In the genomic region with DNA sequence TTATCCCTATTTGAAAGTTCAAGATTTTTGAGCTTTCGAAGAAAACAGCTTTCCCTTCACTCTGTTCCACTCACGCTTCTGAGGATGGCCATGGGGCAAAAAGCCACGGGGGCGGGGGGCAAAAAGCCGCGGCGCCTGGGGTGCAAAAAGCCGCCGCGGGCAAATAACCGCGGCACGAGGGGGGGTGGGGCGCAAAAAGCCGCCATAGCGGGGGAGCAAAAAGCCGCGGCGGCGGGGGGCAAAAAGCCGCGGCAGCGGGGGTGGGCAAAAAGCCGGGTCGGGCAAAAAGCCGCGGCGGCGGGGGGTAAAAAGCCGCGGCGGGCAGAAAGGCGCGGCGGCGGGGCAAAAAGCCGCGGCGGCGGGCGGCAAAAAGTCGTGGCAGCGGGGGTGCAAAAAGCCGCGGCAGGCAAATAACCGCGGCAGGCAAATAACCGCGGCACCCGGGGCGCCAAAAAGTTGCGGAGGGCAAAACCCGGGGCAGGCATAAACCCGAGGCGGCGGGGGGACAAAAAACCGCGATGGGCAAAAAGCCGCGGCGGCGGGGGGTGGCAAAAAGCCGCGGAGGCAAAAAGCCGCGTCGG, we compare ENCODE assay signal across 8 cellular contexts.
DNase-seq lines count a peak whose midpoint lies in the region; ATAC-seq, FAIRE-seq and TF ChIP-seq lines count a peak whose summit lies in the region.
"Not testable (repeated sequence)": the region's sequence is repeated elsewhere in the genome, so short reads cannot be mapped to it uniquely, and the experiment has no call there.

No MANE protein-coding gene starts in this region.

- POLR2A ChIA-PET in HEK293 (lab: Yijun Ruan, JAX): not testable (repeated sequence)

- not testable (repeated sequence) for TF ChIP-seq CTCF in HEK293 (tag by site-specific recombination; IDR thresholded peaks at IDR 0.05); ascending aorta (IDR thresholded peaks at IDR 0.05); coronary artery (IDR thresholded peaks at IDR 0.05); kidney (IDR thresholded peaks at IDR 0.05; ENCODE audit: borderline replicate concordance, extremely low read depth, insufficient read depth); osteocyte (IDR thresholded peaks at IDR 0.05)

- not testable (repeated sequence) for H3K36me3 ChIP-seq in ACC112 (ENCODE audit: insufficient read depth, low read length); HEK293 (ENCODE audit: control insufficient read depth in 2 of 2, insufficient read depth in 1 of 2, low read length in 2 of 2); ascending aorta; kidney (ENCODE audit: control insufficient read depth in 1 of 2, insufficient read depth in 2 of 2, low read length in 2 of 2)

- not testable (repeated sequence) for H2AFZ ChIP-seq in ACC112 (ENCODE audit: low read length, unreplicated experiment)

- not testable (repeated sequence) for FAIRE-seq in kidney (lab: Jason Lieb, UNC)

- not testable (repeated sequence) for DNase-seq in T-helper 17 cell; ascending aorta (ENCODE audit: low spot score in 2 of 2); osteocyte (ENCODE audit: extremely low spot score, unreplicated experiment)
- DNase-seq in coronary artery (ENCODE audit: low spot score) (peak; percentile 5), kidney (peak; percentile 14)
- peak; percentile 3 for DNase-seq in stimulated activated CD4-positive, alpha-beta T cell treated with anti-CD3 and anti-CD28 coated beads, Interleukin-4, amount 100 ng/mL, for 1 hour

- H3K79me2 ChIP-seq in ACC112 (ENCODE audit: control insufficient read depth, insufficient read depth, low read length, unreplicated experiment): not testable (repeated sequence)

- CTCF ChIA-PET in HEK293 (lab: Yijun Ruan, JAX): not testable (repeated sequence)

- H3K27me3 ChIP-seq in ACC112 (ENCODE audit: insufficient read depth, low read length); ascending aorta: not testable (repeated sequence)

- not testable (repeated sequence) for ATAC-seq in T-helper 17 cell

- H3K9ac ChIP-seq in kidney (ENCODE audit: low read length in 2 of 2): not testable (repeated sequence)

- H3K4me3 ChIP-seq in ACC112 (ENCODE audit: low read depth, low read length) (peak overlapping the region; percentile 64), HEK293 (ENCODE audit: low read depth, low read length) (peak overlapping the region; percentile 48), ascending aorta (peak overlapping the region; percentile 40 to 59), coronary artery (peak overlapping the region; percentile 59)
- H3K4me3 ChIP-seq in kidney (ENCODE audit: low read length in 2 of 2): not testable (repeated sequence)

- H3K27ac Mint-ChIP-seq in T-helper 17 cell; osteocyte (ENCODE audit: unreplicated experiment): not testable (repeated sequence)

- not testable (repeated sequence) for H3K27ac ChIP-seq in ACC112 (ENCODE audit: low read depth, low read length); HEK293 (ENCODE audit: extremely low read depth, low read depth, low read length); ascending aorta; coronary artery; kidney (ENCODE audit: low read depth in 2 of 2, low read length in 2 of 2)

- intact Hi-C loops in ascending aorta (cut with DNase I); kidney (cut with DNase I): not testable (repeated sequence)

- H3K4me3 Mint-ChIP-seq in T-helper 17 cell: peak overlapping the region; percentile 25
- H3K4me3 Mint-ChIP-seq in osteocyte (ENCODE audit: unreplicated experiment): peak overlapping the region; percentile 60

- H3K9me3 Mint-ChIP-seq in osteocyte (ENCODE audit: unreplicated experiment): not testable (repeated sequence)

- not testable (repeated sequence) for H3K27me3 Mint-ChIP-seq in T-helper 17 cell; osteocyte (ENCODE audit: unreplicated experiment)

- not testable (repeated sequence) for H3K4me1 Mint-ChIP-seq in T-helper 17 cell; osteocyte (ENCODE audit: unreplicated experiment)

- not testable (repeated sequence) for H3K4me1 ChIP-seq in ACC112 (ENCODE audit: control insufficient read depth, insufficient read depth, low read length, unreplicated experiment); HEK293 (ENCODE audit: control insufficient read depth, insufficient read depth, low read length); ascending aorta; kidney (ENCODE audit: control insufficient read depth in 1 of 2, insufficient read depth in 1 of 2, low read depth in 1 of 2, low read length in 2 of 2)

- not testable (repeated sequence) for H3K36me3 Mint-ChIP-seq in T-helper 17 cell (ENCODE audit: low read depth); osteocyte (ENCODE audit: unreplicated experiment)

- H3K9me3 ChIP-seq in HEK293 (ENCODE audit: control insufficient read depth, insufficient read depth, low read depth, low read length); T-helper 17 cell (ENCODE audit: control insufficient read depth, low read length, poor library complexity, severe bottlenecking); ascending aorta; kidney (ENCODE audit: control insufficient read depth in 1 of 2, low read length in 2 of 2): not testable (repeated sequence)
